In genomic region chr12:49129332-49130150, GRCh38 we compare ENCODE assay signal across 8 cellular contexts. TPM values are rescaled to one million over a fixed set of nuclear protein-coding genes. Genes with fewer than 3 reads are reported as not detected.
DNase-seq lines count a peak whose midpoint lies in the region; ATAC-seq and TF ChIP-seq lines count a peak whose summit lies in the region.

No MANE protein-coding gene starts in this region.

- peak overlapping the region; percentile 94 for H3K4me3 Mint-ChIP-seq in MCF 10A (ENCODE audit: unreplicated experiment)

- H3K27me3 Mint-ChIP-seq in MCF 10A (ENCODE audit: insufficient read depth, unreplicated experiment): no peaks in the 10 kb centered on the region

- peaks cover 47% of the 10 kb centered on the region for H3K36me3 Mint-ChIP-seq in MCF 10A (ENCODE audit: insufficient read depth, unreplicated experiment)

- POLR2A ChIA-PET in MCF 10A (lab: Yijun Ruan, JAX): interaction anchor here (0.6 to 4.9 kb wide), 28 partner anchors 8 to 1425 kb away, joined by 3 to 182 read pairs (median 10); partner anchors contain the start of genes ARF3, CERS5, DHH and KMT2D

- H3K27ac Mint-ChIP-seq in MCF 10A (ENCODE audit: low read depth, unreplicated experiment): peak overlapping the region; percentile 96

- CTCF ChIA-PET in MCF 10A (lab: Yijun Ruan, JAX): interaction anchor here (0.5 to 3.1 kb wide), 19 partner anchors 8 to 1018 kb away, joined by 3 to 23 read pairs (median 4); partner anchors contain the start of gene RHEBL1

- H3K27me3 ChIP-seq in lung (ENCODE audit: control insufficient read depth, insufficient read depth): no peaks in the 10 kb centered on the region
- H3K27me3 ChIP-seq in upper lobe of right lung: no peaks in the 10 kb centered on the region

- H3K36me3 ChIP-seq in lung (ENCODE audit: control insufficient read depth in 2 of 2, insufficient read depth in 2 of 2, low read length in 2 of 2) (peaks cover 12 to 14% of the 10 kb centered on the region in 2 donors), upper lobe of right lung (peaks cover 30% of the 10 kb centered on the region)

- no TSS peak for BruUV-seq in MCF 10A (replicated peaks; lab: Mats Ljungman, UMichigan)

- no peaks in the 10 kb centered on the region for H3K9me3 Mint-ChIP-seq in MCF 10A (ENCODE audit: unreplicated experiment)

- H3K4me1 Mint-ChIP-seq in MCF 10A (ENCODE audit: insufficient read depth, unreplicated experiment): no peaks in the 10 kb centered on the region

- H3K4me3 ChIP-seq in lung (peak overlapping the region; percentile 27), upper lobe of right lung (peak overlapping the region; percentile 100)

- peaks cover 0 to 5% of the 10 kb centered on the region in 2 donors for H3K4me1 ChIP-seq in lung (ENCODE audit: control insufficient read depth in 2 of 2, insufficient read depth in 2 of 2, low read length in 2 of 2)
- H3K4me1 ChIP-seq in upper lobe of right lung: peaks cover 22% of the 10 kb centered on the region

- DNase-seq in Right ventricle myocardium superior: peak; percentile 70
- DNase-seq in Right ventricle myocardium inferior (ENCODE audit: missing footprints): no peak
- DNase-seq in MCF 10A (ENCODE audit: unreplicated experiment): no peak
- no peak for DNase-seq in lung (ENCODE audit: low spot score)
- no peak for DNase-seq in upper lobe of right lung
- no peak for DNase-seq in RPMI8226
- no peak for DNase-seq in CD1c-positive myeloid dendritic cell (ENCODE audit: extremely low spot score)

- TF ChIP-seq CTCF in MCF 10A (IDR thresholded peaks at IDR 0.05; ENCODE audit: unreplicated experiment) (no peak), lung (IDR thresholded peaks at IDR 0.05; ENCODE audit: control extremely low read depth, extremely low read depth) (no peak), upper lobe of right lung (IDR thresholded peaks at IDR 0.05) (no peak)

- H3K9me3 ChIP-seq in lung (ENCODE audit: control insufficient read depth in 2 of 2, insufficient read depth in 1 of 2, low read length in 1 of 2) (no peaks in the 10 kb centered on the region), upper lobe of right lung (no peaks in the 10 kb centered on the region)

- peak overlapping the region; percentile 85 to 98 for H3K27ac ChIP-seq in lung (ENCODE audit: low read depth in 1 of 2, low read length in 1 of 2)
- H3K27ac ChIP-seq in upper lobe of right lung: peak overlapping the region; percentile 100

- WGBS in lung, 2 donors: 44 to 59% methylated on average over 18 of the region's 18 CpGs

- intact Hi-C loops in Right ventricle myocardium superior (cut with DNase I): loop anchor here (2.0 to 5.0 kb wide), 2 partner anchors 59 to 103 kb away; partner anchors contain the start of gene TUBA1A
- intact Hi-C loops in Right ventricle myocardium inferior (cut with DNase I): loop anchor here (1.0 kb wide), 1 partner anchor 59 kb away; no protein-coding TSS in a partner anchor
- intact Hi-C loops in MCF 10A (cut with micrococcal nuclease): loop anchor here (1.0 to 2.0 kb wide), 3 partner anchors 59 to 106 kb away; partner anchors contain the start of gene TUBA1A
- intact Hi-C loops in upper lobe of right lung (cut with DNase I): loop anchor here (10.0 kb wide), 2 partner anchors 55 to 105 kb away; no protein-coding TSS in a partner anchor

- ATAC-seq in Right ventricle myocardium superior (ENCODE audit: poor library complexity) (no peak), Right ventricle myocardium inferior (no peak), lung (ENCODE audit: insufficient read depth, low FRiP score) (no peak), upper lobe of right lung (no peak), HG03457 (IDR thresholded peaks at IDR 0.05; ENCODE audit: unreplicated experiment) (no peak)

RNA-seq across cellular contexts. Expression of gene TUBA1B, which starts 1.7 kb away (rescaled TPM):
- total RNA-seq in Right ventricle myocardium superior (333 TPM), Right ventricle myocardium inferior (510 TPM), MCF 10A (2022) (282 and 369 TPM in 2 replicates), lung (100 to 1,000 TPM; 261 to 900 TPM), upper lobe of right lung (440 TPM)
- 1,000 to 10,000 TPM in 1 of 2 donors, 100 to 1,000 TPM in 1; 415 to 1,091 TPM for polyA plus RNA-seq in lung

RNA-seq across cellular contexts. Expression of gene LMBR1L, which starts 18.9 kb away (rescaled TPM):
- 30.0 TPM for total RNA-seq in Right ventricle myocardium superior
- total RNA-seq in Right ventricle myocardium inferior: 26.3 TPM
- total RNA-seq in MCF 10A (2022): 27.8 and 35.7 TPM in 2 replicates
- 10 to 100 TPM; 38.5 to 70.1 TPM for total RNA-seq in lung
- 10 to 100 TPM; 34.8 to 39.0 TPM for polyA plus RNA-seq in lung
- 54.3 TPM for total RNA-seq in upper lobe of right lung

RNA-seq across cellular contexts. Expression of gene DHH, which starts 34.9 kb away (rescaled TPM):
- total RNA-seq in Right ventricle myocardium superior: 0.32 TPM
- 0.87 TPM for total RNA-seq in Right ventricle myocardium inferior
- total RNA-seq in MCF 10A (2022): not detected in 2 replicates
- total RNA-seq in lung: 1 to 10 TPM; 1.3 to 2.6 TPM
- under 1 TPM; 0.16 to 0.64 TPM for polyA plus RNA-seq in lung
- 2.1 TPM for total RNA-seq in upper lobe of right lung

RNA-seq across cellular contexts. Expression of gene TUBA1A, which starts 59.3 kb away (rescaled TPM):
- total RNA-seq in Right ventricle myocardium superior (88.1 TPM), Right ventricle myocardium inferior (135 TPM), MCF 10A (2022) (9.8 and 10.4 TPM in 2 replicates), lung (100 to 1,000 TPM; 264 to 270 TPM), upper lobe of right lung (90.8 TPM)
- polyA plus RNA-seq in lung: 100 to 1,000 TPM in 1 of 2 donors, 10 to 100 TPM in 1; 89.7 to 253 TPM

RNA-seq across cellular contexts. Expression of gene RHEBL1, which starts 59.8 kb away (rescaled TPM):
- total RNA-seq in Right ventricle myocardium superior (0.48 TPM), Right ventricle myocardium inferior (0.41 TPM), MCF 10A (2022) (0.35 and 0.93 TPM in 2 replicates), lung (1 to 10 TPM in 1 of 2 donors, under 1 TPM in 1; 0.51 to 2.4 TPM), upper lobe of right lung (1.1 TPM)
- polyA plus RNA-seq in lung: 1 to 10 TPM; 1.8 to 2.6 TPM
